In genomic region chr17:77288115-77288619, GRCh38 we compare ENCODE assay signal across 8 cellular contexts.
DNase-seq lines count a peak whose midpoint lies in the region; ATAC-seq and TF ChIP-seq lines count a peak whose summit lies in the region.

No MANE protein-coding gene starts in this region.

- H3F3A ChIP-seq in GM23248 (ENCODE audit: insufficient read depth) = peaks cover 21% of the 10 kb centered on the region

- peak overlapping the region; percentile 65 for H3K4me2 ChIP-seq in GM23248 (ENCODE audit: unreplicated experiment)

- TF ChIP-seq CTCF in sigmoid colon (IDR thresholded peaks at IDR 0.05) = no peak

- H3K79me2 ChIP-seq in GM23248 (ENCODE audit: insufficient read depth) = peaks cover 8% of the 10 kb centered on the region; the same call in 1 of the 2 replicates

- in situ Hi-C loops in GM23248 (cut with MboI) = no loop called here

- WGBS in GM23248 (ENCODE audit: low coverage in 1 of 2, low lambda C conversion rate in 2 of 2, missing lambda C conversion rate in 2 of 2), 2 experiments = 91% methylated on average over 16 to 17 of the region's 17 CpGs
- WGBS in sigmoid colon, 2 donors = 31 to 80% methylated on average over 17 of the region's 17 CpGs

- no peaks in the 10 kb centered on the region for H4K20me1 ChIP-seq in GM23248 (ENCODE audit: insufficient read depth)

- peak overlapping the region; percentile 76; the same call in 1 of the 2 replicates for H3K9ac ChIP-seq in GM23248
- peak overlapping the region; percentile 4 for H3K9ac ChIP-seq in iPS-15b (ENCODE audit: low read depth, low read length)

- peak; percentile 0; the same call in 2 of the 3 replicates for ATAC-seq in SK-N-SH treated with all-trans-retinoic acid at 6 μM for 48 hours
- ATAC-seq in GM18502 (IDR thresholded peaks at IDR 0.05; ENCODE audit: poor library complexity, unreplicated experiment) = no peak

- intact Hi-C loops in sigmoid colon (cut with DNase I) = no loop called here

- H3K9me3 ChIP-seq in GM23248 (ENCODE audit: low read depth) (no peaks in the 10 kb centered on the region), iPS-15b (ENCODE audit: control insufficient read depth, insufficient read depth, low read length) (no peaks in the 10 kb centered on the region), sigmoid colon (no peaks in the 10 kb centered on the region)

- TF ChIP-seq EP300 in sigmoid colon (IDR thresholded peaks at IDR 0.05) = no peak

- H3K27me3 ChIP-seq in GM23248 (replicated peaks; ENCODE audit: insufficient read depth) (no peaks in the 10 kb centered on the region), iPS-15b (ENCODE audit: control insufficient read depth, insufficient read depth, low read length) (no peaks in the 10 kb centered on the region), sigmoid colon (no peaks in the 10 kb centered on the region)

- no peak for TF ChIP-seq POLR2A in sigmoid colon (IDR thresholded peaks at IDR 0.05)

- H3K27ac ChIP-seq in GM23248 (peak overlapping the region; percentile 95), sigmoid colon (peak overlapping the region; percentile 0 to 87 (median 84))

- DNase-seq in GM23248 = no peak
- no peak for DNase-seq in sigmoid colon
- no peak for DNase-seq in KG1 (lab: John Stamatoyannopoulos, UW)
- no peak for DNase-seq in GM19240 (ENCODE audit: insufficient read length, low spot score)
- DNase-seq in activated T-cell treated with anti-CD3 and anti-CD28 coated beads, Interleukin-2, amount 50 U/mL, for 48 hours = no peak

- no peak overlapping the region for H3K4me3 ChIP-seq in GM23248
- no peak overlapping the region for H3K4me3 ChIP-seq in iPS-15b (ENCODE audit: low read depth, low read length)
- no peak overlapping the region for H3K4me3 ChIP-seq in sigmoid colon

- no peaks in the 10 kb centered on the region for H3K36me3 ChIP-seq in GM23248 (ENCODE audit: low read depth)
- peaks cover 3% of the 10 kb centered on the region for H3K36me3 ChIP-seq in iPS-15b (ENCODE audit: control insufficient read depth, insufficient read depth, low read length)
- H3K36me3 ChIP-seq in sigmoid colon = no peaks in the 10 kb centered on the region

- H2AFZ ChIP-seq in GM23248 = no peak overlapping the region

- H3K4me1 ChIP-seq in GM23248 (ENCODE audit: insufficient read depth) = peaks cover 45% of the 10 kb centered on the region
- H3K4me1 ChIP-seq in iPS-15b (ENCODE audit: control insufficient read depth, insufficient read depth, low read length) = peaks cover 9% of the 10 kb centered on the region
- peaks cover 0 to 37% (median 30%) of the 10 kb centered on the region in 4 donors for H3K4me1 ChIP-seq in sigmoid colon

- H3K9me2 ChIP-seq in GM23248 (ENCODE audit: insufficient read depth) = no peaks in the 10 kb centered on the region

TF ChIP-seq in SK-N-SH treated with all-trans-retinoic acid at 6 μM for 48 hours, 23 proteins besides CTCF, POLR2A, EP300 and RAD21:
- TF ChIP-seq ZNF70 (CRISPR knock-in tag; IDR thresholded peaks at IDR 0.05) = no peak
- TF ChIP-seq RARB (CRISPR knock-in tag; IDR thresholded peaks at IDR 0.05) = no peak
- no peak for TF ChIP-seq TSHZ2 (CRISPR knock-in tag; IDR thresholded peaks at IDR 0.05)
- TF ChIP-seq PATZ1 (CRISPR knock-in tag; IDR thresholded peaks at IDR 0.05; ENCODE audit: borderline replicate concordance) = no peak
- no peak for TF ChIP-seq ZNF8 (CRISPR knock-in tag; IDR thresholded peaks at IDR 0.05)
- TF ChIP-seq ESRRG (CRISPR knock-in tag; IDR thresholded peaks at IDR 0.05) = no peak
- no peak for TF ChIP-seq TOX (CRISPR knock-in tag; IDR thresholded peaks at IDR 0.05; ENCODE audit: borderline replicate concordance)
- TF ChIP-seq CSDC2 (CRISPR knock-in tag; IDR thresholded peaks at IDR 0.05) = no peak
- TF ChIP-seq ISL1 (CRISPR knock-in tag; IDR thresholded peaks at IDR 0.05) = no peak
- TF ChIP-seq ARNTL (CRISPR knock-in tag; IDR thresholded peaks at IDR 0.05; ENCODE audit: borderline replicate concordance, low read depth) = no peak
- TF ChIP-seq ZFP3 (CRISPR knock-in tag; IDR thresholded peaks at IDR 0.05) = no peak
- no peak for TF ChIP-seq SNAI2 (CRISPR knock-in tag; IDR thresholded peaks at IDR 0.05)
- no peak for TF ChIP-seq CREB5 (CRISPR knock-in tag; IDR thresholded peaks at IDR 0.05; ENCODE audit: low read depth)
- no peak for TF ChIP-seq GLIS3 (CRISPR knock-in tag; IDR thresholded peaks at IDR 0.05)
- no peak for TF ChIP-seq PPARA (CRISPR knock-in tag; IDR thresholded peaks at IDR 0.05; ENCODE audit: borderline replicate concordance)
